In the genomic region with DNA sequence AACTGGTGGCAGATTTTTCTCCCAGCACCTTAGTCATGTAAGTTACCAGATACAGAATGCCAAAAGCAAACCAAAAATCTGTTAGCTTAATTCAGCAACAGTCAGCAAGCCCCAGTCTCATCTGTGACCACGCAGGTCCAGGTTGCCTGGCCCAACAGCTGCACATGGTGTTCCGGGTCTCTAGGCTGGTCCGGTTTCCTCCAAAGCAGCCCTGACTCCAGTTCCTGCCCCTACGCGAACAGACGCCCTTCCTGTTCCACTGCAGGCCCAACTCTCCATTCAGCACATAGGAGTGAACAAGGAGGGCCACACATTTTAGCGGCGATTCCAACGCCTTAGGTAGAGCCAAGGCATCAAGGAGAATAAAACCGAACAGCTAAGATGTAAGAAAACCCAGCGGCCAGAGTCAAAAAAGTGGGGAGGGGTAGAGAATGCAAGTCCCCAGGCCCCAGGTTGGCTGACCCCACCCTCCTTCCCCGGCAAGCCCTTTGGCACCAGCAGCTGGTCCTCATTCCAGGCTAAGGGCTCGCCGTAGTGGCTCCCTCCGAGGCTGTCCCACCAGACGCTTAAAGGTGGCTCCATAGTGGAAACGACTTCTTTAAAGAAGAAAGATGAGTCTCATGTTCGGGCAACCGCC, we compare ENCODE assay signal across 1 cellular context.
A peak's percentile ranks its signal among the peaks of the same experiment; 100 is the strongest.
TF ChIP-seq lines count a peak whose summit lies in the region.

No MANE protein-coding gene starts in this region.

TF ChIP-seq in PFSK-1, 5 proteins besides CTCF, POLR2A, EP300 and RAD21:
- TF ChIP-seq, protein P1, sequence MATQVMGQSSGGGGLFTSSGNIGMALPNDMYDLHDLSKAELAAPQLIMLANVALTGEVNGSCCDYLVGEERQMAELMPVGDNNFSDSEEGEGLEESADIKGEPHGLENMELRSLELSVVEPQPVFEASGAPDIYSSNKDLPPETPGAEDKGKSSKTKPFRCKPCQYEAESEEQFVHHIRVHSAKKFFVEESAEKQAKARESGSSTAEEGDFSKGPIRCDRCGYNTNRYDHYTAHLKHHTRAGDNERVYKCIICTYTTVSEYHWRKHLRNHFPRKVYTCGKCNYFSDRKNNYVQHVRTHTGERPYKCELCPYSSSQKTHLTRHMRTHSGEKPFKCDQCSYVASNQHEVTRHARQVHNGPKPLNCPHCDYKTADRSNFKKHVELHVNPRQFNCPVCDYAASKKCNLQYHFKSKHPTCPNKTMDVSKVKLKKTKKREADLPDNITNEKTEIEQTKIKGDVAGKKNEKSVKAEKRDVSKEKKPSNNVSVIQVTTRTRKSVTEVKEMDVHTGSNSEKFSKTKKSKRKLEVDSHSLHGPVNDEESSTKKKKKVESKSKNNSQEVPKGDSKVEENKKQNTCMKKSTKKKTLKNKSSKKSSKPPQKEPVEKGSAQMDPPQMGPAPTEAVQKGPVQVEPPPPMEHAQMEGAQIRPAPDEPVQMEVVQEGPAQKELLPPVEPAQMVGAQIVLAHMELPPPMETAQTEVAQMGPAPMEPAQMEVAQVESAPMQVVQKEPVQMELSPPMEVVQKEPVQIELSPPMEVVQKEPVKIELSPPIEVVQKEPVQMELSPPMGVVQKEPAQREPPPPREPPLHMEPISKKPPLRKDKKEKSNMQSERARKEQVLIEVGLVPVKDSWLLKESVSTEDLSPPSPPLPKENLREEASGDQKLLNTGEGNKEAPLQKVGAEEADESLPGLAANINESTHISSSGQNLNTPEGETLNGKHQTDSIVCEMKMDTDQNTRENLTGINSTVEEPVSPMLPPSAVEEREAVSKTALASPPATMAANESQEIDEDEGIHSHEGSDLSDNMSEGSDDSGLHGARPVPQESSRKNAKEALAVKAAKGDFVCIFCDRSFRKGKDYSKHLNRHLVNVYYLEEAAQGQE (IDR thresholded peaks at IDR 0.05; ENCODE audit: insufficient read depth in 1 of 2, low read depth in 2 of 2, low read length in 2 of 2), result no peak
- peak; percentile 56; the same call in 1 of the 2 replicates for TF ChIP-seq TAF1 (IDR thresholded peaks at IDR 0.05; ENCODE audit: borderline replicate concordance, insufficient read depth, low read length)
- TF ChIP-seq FOXP2 (optimal IDR thresholded peaks at IDR 0.05; ENCODE audit: borderline replicate concordance, extremely low read depth, extremely low read length, insufficient read depth), result no peak
- TF ChIP-seq POLR2AphosphoS5 (IDR thresholded peaks at IDR 0.05; ENCODE audit: low read depth, low read length), result 0 out of 2 replicates have a peak, but pooled peaks have one; percentile 2
